Comparison of ENCODE assay signal across 8 cellular contexts in genomic region chr17:4263282-4264215, GRCh38. TPM values are rescaled to one million over a fixed set of nuclear protein-coding genes. Genes with fewer than 3 reads are reported as not detected.
DNase-seq lines count a peak whose midpoint lies in the region; ATAC-seq and TF ChIP-seq lines count a peak whose summit lies in the region.

Gene ANKFY1, minus strand, starts transcription at chr17:4263979. Its CDS starts 38 bp downstream, at chr17:4263941.

- peak; percentile 15 for TF ChIP-seq CTCF in GM10266 (IDR thresholded peaks at IDR 0.05; ENCODE audit: control insufficient read depth, insufficient read depth, low read depth, missing control alignments)
- no peak for TF ChIP-seq CTCF in cardiac muscle cell (IDR thresholded peaks at IDR 0.05; ENCODE audit: low read depth, low read length)
- TF ChIP-seq CTCF in parathyroid adenoma (IDR thresholded peaks at IDR 0.05), result no peak
- TF ChIP-seq CTCF in tibial artery (IDR thresholded peaks at IDR 0.05), result peak; percentile 11 to 29

- intact Hi-C loops in tibial artery (cut with DNase I; ENCODE audit: low total_unique reads), result loop anchor here (10.0 kb wide), 1 partner anchor 59 kb away; no protein-coding TSS in a partner anchor

- no peaks in the 10 kb centered on the region for H3K36me3 ChIP-seq in cardiac muscle cell
- no peaks in the 10 kb centered on the region for H3K36me3 ChIP-seq in parathyroid adenoma (ENCODE audit: control insufficient read depth, insufficient read depth, low read length)
- H3K36me3 ChIP-seq in tibial artery, result peaks cover 10 to 17% (median 15%) of the 10 kb centered on the region in 3 donors

- H2AFZ ChIP-seq in parathyroid adenoma, result peak within 1 kb of the TSS; percentile 87

- peak within 1 kb of the TSS; percentile 93 for H3K4me2 ChIP-seq in parathyroid adenoma (ENCODE audit: low read length)

- H3K27me3 Mint-ChIP-seq in activated naive CD8-positive, alpha-beta T cell treated with anti-CD3 and anti-CD28 coated beads, Interleukin-2, amount 50 U/mL, for 24 hours, result no peaks in the 10 kb centered on the region

- H3K27ac ChIP-seq in cardiac muscle cell, result peak within 1 kb of the TSS; percentile 82
- peak within 1 kb of the TSS; percentile 65 for H3K27ac ChIP-seq in parathyroid adenoma
- peak within 1 kb of the TSS; percentile 80 to 87 for H3K27ac ChIP-seq in tibial artery

- H3K9me3 ChIP-seq in cardiac muscle cell (ENCODE audit: low read depth) (no peaks in the 10 kb centered on the region), parathyroid adenoma (ENCODE audit: control insufficient read depth, low read length) (no peaks in the 10 kb centered on the region), tibial artery (peaks cover 0 to 8% (median 3%) of the 10 kb centered on the region in 3 donors)

- H3K27me3 ChIP-seq in cardiac muscle cell, result no peaks in the 10 kb centered on the region
- no peaks in the 10 kb centered on the region for H3K27me3 ChIP-seq in parathyroid adenoma (ENCODE audit: control insufficient read depth, insufficient read depth, low read length)
- H3K27me3 ChIP-seq in tibial artery, result no peaks in the 10 kb centered on the region

- peak within 1 kb of the TSS; percentile 86 for H3K4me3 Mint-ChIP-seq in activated naive CD8-positive, alpha-beta T cell treated with anti-CD3 and anti-CD28 coated beads, Interleukin-2, amount 50 U/mL, for 24 hours

- peaks cover 7% of the 10 kb centered on the region for H3K9me3 Mint-ChIP-seq in activated naive CD8-positive, alpha-beta T cell treated with anti-CD3 and anti-CD28 coated beads, Interleukin-2, amount 50 U/mL, for 24 hours

- peaks cover 29% of the 10 kb centered on the region for H3K36me3 Mint-ChIP-seq in activated naive CD8-positive, alpha-beta T cell treated with anti-CD3 and anti-CD28 coated beads, Interleukin-2, amount 50 U/mL, for 24 hours (ENCODE audit: low read depth)

- ATAC-seq in HG02759 (IDR thresholded peaks at IDR 0.05; ENCODE audit: unreplicated experiment), result peak; percentile 91
- peak; percentile 98 for ATAC-seq in activated naive CD8-positive, alpha-beta T cell treated with anti-CD3 and anti-CD28 coated beads, Interleukin-2, amount 50 U/mL, for 24 hours

- H3K27ac Mint-ChIP-seq in activated naive CD8-positive, alpha-beta T cell treated with anti-CD3 and anti-CD28 coated beads, Interleukin-2, amount 50 U/mL, for 24 hours, result peak within 1 kb of the TSS; percentile 89

- H3K4me1 ChIP-seq in cardiac muscle cell (ENCODE audit: low read depth) (no peaks in the 10 kb centered on the region), parathyroid adenoma (peaks cover 5% of the 10 kb centered on the region), tibial artery (peaks cover 4 to 31% (median 25%) of the 10 kb centered on the region in 4 donors)

- peaks cover 20% of the 10 kb centered on the region for H3K79me2 ChIP-seq in parathyroid adenoma

- H3K4me1 Mint-ChIP-seq in activated naive CD8-positive, alpha-beta T cell treated with anti-CD3 and anti-CD28 coated beads, Interleukin-2, amount 50 U/mL, for 24 hours, result peaks cover 30% of the 10 kb centered on the region

- H3K4me3 ChIP-seq in cardiac muscle cell (peak within 1 kb of the TSS; percentile 91), parathyroid adenoma (ENCODE audit: low read depth, low read length) (peak within 1 kb of the TSS; percentile 95), tibial artery (peak within 1 kb of the TSS; percentile 83 to 96)

- H3K9ac ChIP-seq in parathyroid adenoma, result peak within 1 kb of the TSS; percentile 89

- DNase-seq in GM10266 (ENCODE audit: extremely low spot score) (peak; percentile 97), NCI-H1436 (lab: John Stamatoyannopoulos, UW) (peak; percentile 94), SW480 (ENCODE audit: low spot score) (peak; percentile 90), cardiac muscle cell (ENCODE audit: low read depth in 1 of 2, low spot score in 1 of 2) (peak; percentile 95 to 96), tibial artery (peak; percentile 93 to 97)
- DNase-seq in activated naive CD8-positive, alpha-beta T cell treated with anti-CD3 and anti-CD28 coated beads, Interleukin-2, amount 50 U/mL, for 24 hours, result peak; percentile 98

RNA-seq across cellular contexts. Expression of gene ANKFY1, which starts in this region (rescaled TPM):
- 20.0 and 29.0 TPM in 2 replicates for total RNA-seq in cardiac muscle cell
- polyA plus RNA-seq in cardiac muscle cell, result 19.5 and 26.7 TPM in 2 replicates

Comparison
In these comparisons a context has a peak if more than half of its experiments do, and no peak if none do; other contexts are left out.
1. Peak in every context shown above with its lines: DNase-seq, ATAC-seq, H3K4me3 ChIP-seq and H3K27ac ChIP-seq.
2. CTCF ChIP-seq: peak in GM10266 (single experiment) and tibial artery (2 of 2); none in cardiac muscle cell (single experiment) and parathyroid adenoma (single experiment).